16 cellular contexts compared by ENCODE assay signal in the genomic region with DNA sequence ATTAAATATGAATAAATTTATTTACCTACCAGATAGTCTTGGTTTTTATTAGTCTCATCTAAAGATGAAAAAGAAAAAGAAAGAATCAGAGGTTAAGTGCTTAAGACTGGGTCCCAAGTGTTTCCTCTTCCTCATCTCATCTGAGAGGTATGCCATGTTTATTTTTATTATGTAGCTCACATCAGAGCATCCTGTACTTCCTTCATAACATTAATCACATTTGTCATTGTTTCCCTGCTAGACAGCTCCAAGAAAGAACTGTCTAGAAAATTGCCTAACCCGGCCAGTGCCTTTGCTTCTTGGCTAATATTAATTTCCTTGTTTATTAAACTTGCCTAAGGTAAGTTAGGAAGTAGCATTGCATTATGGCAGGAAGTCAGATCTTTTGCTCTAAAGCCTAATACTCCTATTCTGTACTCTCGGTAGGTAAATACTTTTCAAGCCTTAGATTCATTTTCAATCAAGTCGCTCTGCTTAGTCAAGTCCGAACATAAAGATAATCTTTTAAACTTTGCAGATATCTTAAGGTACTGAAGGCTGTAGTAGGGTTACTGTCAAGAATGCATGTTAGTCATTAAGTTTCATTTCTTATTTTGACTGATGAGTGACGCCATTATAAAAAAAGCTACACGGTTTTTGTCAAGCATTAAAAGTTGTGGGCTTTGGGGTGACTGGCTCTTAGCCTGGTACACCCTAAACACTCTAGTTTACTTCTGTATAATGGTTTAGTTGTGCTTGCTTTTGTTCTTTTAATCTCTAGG. TPM values are rescaled to one million over a fixed set of nuclear protein-coding genes. Genes with fewer than 3 reads are reported as not detected.
A peak's percentile ranks its signal among the peaks of the same experiment; 100 is the strongest.
DNase-seq lines count a peak whose midpoint lies in the region; ATAC-seq and TF ChIP-seq lines count a peak whose summit lies in the region.
"Had no signal": no experiment of that assay in that cellular context is flagged by ENCODE, and none has a peak within 500 bp of the region (broad histone marks: within the 10 kb centered on the region; RNA-seq: fewer than 3 reads in every experiment).

No MANE protein-coding gene starts in this region.

- H3K27me3 ChIP-seq in ACC112 (ENCODE audit: insufficient read depth, low read length), result no peaks in the 10 kb centered on the region
- H3K27me3 ChIP-seq: pancreas had no signal

- peaks cover 9% of the 10 kb centered on the region for H3K79me2 ChIP-seq in ACC112 (ENCODE audit: control insufficient read depth, insufficient read depth, low read length, unreplicated experiment)

- H3K36me3 ChIP-seq in ACC112 (ENCODE audit: insufficient read depth, low read length), result peaks cover 18% of the 10 kb centered on the region
- H3K36me3 ChIP-seq: pancreas had no signal

- CTCF ChIA-PET in T-cell (lab: Charles Lee), result no interaction called here

- no peaks in the 10 kb centered on the region for H3K27me3 Mint-ChIP-seq in T-cell
- H3K27me3 Mint-ChIP-seq: stimulated activated naive B cell treated with anti-CD40 and anti-IgM and Interleukin-4, amounts not matched to agents 10 μg/mL and 1 μg/mL and 100 μg/mL, for 72 hours had no signal

- DNase-seq in GM12865 (ENCODE audit: low read depth), result peak; percentile 8
- no peak for DNase-seq in T-cell
- DNase-seq in epithelial cell of prostate (ENCODE audit: low read depth, low spot score), result peak; percentile 29
- no peak for DNase-seq in NCI-H510A treated with DMSO at 0.1 percent for 48 hours (lab: John Stamatoyannopoulos, UW)
- no peak for DNase-seq in NCI-H446 (lab: John Stamatoyannopoulos, UW)
- DNase-seq: C1 segment of cervical spinal cord; GF-D8; midbrain; NCI-H2107; pancreas; stimulated activated CD4-positive, alpha-beta T cell treated with anti-CD3 and anti-CD28 coated beads, Interleukin-2, amount 100 ng/mL, for 24 hours; stimulated activated naive B cell treated with anti-CD40 and anti-IgM and Interleukin-4, amounts not matched to agents 10 μg/mL and 1 μg/mL and 100 μg/mL, for 72 hours had no signal

- H3K9me3 Mint-ChIP-seq in T-cell, result peaks cover 0 to 6% (median 6%) of the 10 kb centered on the region in 3 donors

- peak overlapping the region; percentile 73 for H3K27ac ChIP-seq in ACC112 (ENCODE audit: low read depth, low read length)
- peak overlapping the region; percentile 1 for H3K27ac ChIP-seq in epithelial cell of prostate
- H3K27ac ChIP-seq: KMS-11, pancreas had no signal

- TF ChIP-seq CTCF in GM12865 (IDR thresholded peaks at IDR 0.05; ENCODE audit: insufficient read depth, low read depth, low read length, missing control alignments), result no peak

- H3K36me3 Mint-ChIP-seq in T-cell, result peaks cover 48% of the 10 kb centered on the region

- H3K4me1 ChIP-seq in ACC112 (ENCODE audit: control insufficient read depth, insufficient read depth, low read length, unreplicated experiment), result peaks cover 12% of the 10 kb centered on the region
- H3K4me1 ChIP-seq: pancreas had no signal

- H3K4me1 Mint-ChIP-seq in T-cell, result peaks cover 14 to 22% (median 14%) of the 10 kb centered on the region in 3 donors

- POLR2A ChIA-PET in T-cell (lab: Charles Lee), result no interaction called here

- no peak overlapping the region for H3K4me3 Mint-ChIP-seq in T-cell
- H3K4me3 Mint-ChIP-seq: stimulated activated naive B cell treated with anti-CD40 and anti-IgM and Interleukin-4, amounts not matched to agents 10 μg/mL and 1 μg/mL and 100 μg/mL, for 72 hours had no signal

- H3K4me3 ChIP-seq in ACC112 (ENCODE audit: low read depth, low read length) (no peak overlapping the region), GM12865 (ENCODE audit: low read depth, low read length) (no peak overlapping the region)
- H3K4me3 ChIP-seq: pancreas had no signal

- ATAC-seq in T-cell (replicated peaks in 1 of 4) (no peak), GM19035 (IDR thresholded peaks at IDR 0.05; ENCODE audit: unreplicated experiment) (no peak), GM19397 (IDR thresholded peaks at IDR 0.05; ENCODE audit: unreplicated experiment) (no peak)

- H2AFZ ChIP-seq in ACC112 (ENCODE audit: low read length, unreplicated experiment), result no peak overlapping the region

- peak overlapping the region; percentile 28 to 36 for H3K27ac Mint-ChIP-seq in T-cell
- H3K27ac Mint-ChIP-seq: stimulated activated naive B cell treated with anti-CD40 and anti-IgM and Interleukin-4, amounts not matched to agents 10 μg/mL and 1 μg/mL and 100 μg/mL, for 72 hours had no signal

RNA-seq across cellular contexts. Expression of a gene that starts 47.4 kb away (rescaled TPM):
- total RNA-seq in T-cell, result 10 to 100 TPM; 44.5 to 56.0 (median 50.9) TPM

Comparison
In these comparisons a context has a peak if more than half of its experiments do, and no peak if none do; other contexts are left out.
1. DNase-seq: peak in GM12865 (single experiment) and epithelial cell of prostate (single experiment); none in T-cell (0 of 34), NCI-H510A treated with DMSO at 0.1 percent for 48 hours (single experiment) and NCI-H446 (0 of 2).